ENCODE assay signal across 29 cellular contexts in the genomic region with DNA sequence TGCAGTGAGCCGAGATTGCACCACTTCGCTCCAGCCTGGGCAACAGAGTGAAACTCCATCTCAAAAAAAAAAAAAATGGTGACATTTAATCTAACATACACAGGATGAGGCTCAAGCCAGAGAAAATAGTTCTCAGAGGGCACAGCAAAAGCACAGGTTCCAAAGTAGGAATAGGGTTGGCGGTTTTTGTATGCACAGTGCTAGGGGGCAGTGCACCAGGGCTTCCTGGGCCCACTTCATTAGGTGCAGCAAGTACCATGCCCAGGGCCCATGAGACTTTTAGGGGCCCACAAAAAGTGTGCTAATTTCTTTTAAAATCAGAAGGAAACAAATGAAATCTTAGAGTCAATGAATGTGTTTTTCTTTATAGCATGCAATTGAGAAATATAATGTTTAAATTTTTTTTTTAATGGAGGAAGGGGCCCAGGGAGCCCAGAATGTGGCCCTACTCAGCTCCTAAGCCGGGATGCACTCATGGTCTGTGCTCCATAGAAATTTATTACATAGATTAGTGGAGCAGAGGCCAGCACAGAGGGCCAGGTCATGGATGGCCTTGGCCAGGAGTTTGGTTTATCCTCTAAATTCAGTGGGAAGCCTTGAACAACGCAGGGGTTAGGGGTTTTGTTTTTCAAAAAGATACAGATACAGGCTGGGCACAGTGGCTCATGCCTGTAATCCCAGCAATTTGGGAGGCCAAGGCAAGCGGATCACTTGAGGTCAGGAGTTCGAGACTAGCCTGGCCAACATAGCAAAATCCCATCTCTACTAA. TPM values are rescaled to one million over a fixed set of nuclear protein-coding genes. Genes with fewer than 3 reads are reported as not detected.
"Had no signal": no experiment of that assay in that cellular context is flagged by ENCODE, and none has a peak within 500 bp of the region (broad histone marks: within the 10 kb centered on the region; RNA-seq: fewer than 3 reads in every experiment).

No MANE protein-coding gene starts in this region.

- H3K27me3 Mint-ChIP-seq: activated naive CD4-positive, alpha-beta T cell treated with anti-CD3 and anti-CD28 coated beads, Interleukin-2, amount 50 U/mL, for 24 hours had no signal

- DNase-seq: activated CD4-positive, alpha-beta T cell treated with anti-CD3 and anti-CD28 coated beads for 1 hour; activated CD4-positive, alpha-beta T cell treated with anti-CD3 and anti-CD28 coated beads, Interleukin-2, amount 10 ng/mL, durations not matched to agents 7 days and 5 days; activated CD4-positive, alpha-beta T cell treated with anti-CD3 and anti-CD28 coated beads, Interleukin-2, amount 50 U/mL, for 48 hours; activated CD4-positive, CD25-positive, alpha-beta regulatory T cell; activated CD8-positive, alpha-beta T cell treated with anti-CD3 and anti-CD28 coated beads, Interleukin-2, amount 10 ng/mL, durations not matched to agents 7 days and 5 days; activated gamma-delta T cell; activated naive CD4-positive, alpha-beta T cell treated with Interleukin-2 at 50 U/mL for 16 hours; activated naive CD8-positive, alpha-beta T cell treated with anti-CD3 and anti-CD28 coated beads, Interleukin-2, amount 10 ng/mL, durations not matched to agents 7 days and 5 days; activated T-cell treated with anti-CD3 and anti-CD28 coated beads, Interleukin-2, amount 50 U/mL, for 24 hours; amygdala; MM.1S; MV-4-11; NCI-H1092; NCI-H1436 treated with DMSO at 0.1 percent for 48 hours; NCI-H1694 treated with DMSO at 0.1 percent for 48 hours; NCI-H2029; NCI-H345; NCI-H524 treated with DMSO at 0.1 percent for 48 hours; Right ventricle myocardium superior; SW 1271; T-helper 1 cell; T-helper 2 cell; T-helper 9 cell; WERI-Rb-1 had no signal

- H3K4me3 ChIP-seq: ascending aorta, cardiac muscle cell had no signal

- H3K36me3 Mint-ChIP-seq: activated naive CD4-positive, alpha-beta T cell treated with anti-CD3 and anti-CD28 coated beads, Interleukin-2, amount 50 U/mL, for 24 hours; activated naive CD8-positive, alpha-beta T cell treated with anti-CD3 and anti-CD28 coated beads, Interleukin-2, amount 10 ng/mL, durations not matched to agents 7 days and 5 days had no signal

- H3K4me3 Mint-ChIP-seq: activated CD8-positive, alpha-beta T cell treated with anti-CD3 and anti-CD28 coated beads, Interleukin-2, amount 10 ng/mL, durations not matched to agents 7 days and 5 days had no signal

- H3K9me3 Mint-ChIP-seq: activated CD4-positive, alpha-beta T cell treated with anti-CD3 and anti-CD28 coated beads, Interleukin-2, amount 10 ng/mL, durations not matched to agents 7 days and 5 days; activated naive CD4-positive, alpha-beta T cell treated with anti-CD3 and anti-CD28 coated beads, Interleukin-2, amount 50 U/mL, for 24 hours; activated naive CD8-positive, alpha-beta T cell treated with anti-CD3 and anti-CD28 coated beads, Interleukin-2, amount 10 ng/mL, durations not matched to agents 7 days and 5 days; activated T-cell treated with anti-CD3 and anti-CD28 coated beads, Interleukin-2, amount 50 U/mL, for 24 hours; activated T-helper 2 cell treated with anti-CD3 and anti-CD28 coated beads, Interferon-gamma antibody, Interleukin-2, Interleukin-4, amounts not matched to agents 10 μg/mL and 5 μg/mL and 100 μg/mL, durations not matched to agents 14 hours and 24 hours and 36 hours; central memory CD8-positive, alpha-beta T cell had no signal

- ATAC-seq: activated CD8-positive, alpha-beta T cell treated with anti-CD3 and anti-CD28 coated beads, Interleukin-2, amount 10 ng/mL, durations not matched to agents 7 days and 5 days had no signal

- H3K9me3 ChIP-seq: ascending aorta had no signal

- H3K27ac ChIP-seq: ascending aorta, cardiac muscle cell, WERI-Rb-1 had no signal

- H3K27ac Mint-ChIP-seq: activated CD4-positive, alpha-beta T cell treated with anti-CD3 and anti-CD28 coated beads, Interleukin-2, amount 10 ng/mL, durations not matched to agents 7 days and 5 days; activated CD8-positive, alpha-beta T cell treated with anti-CD3 and anti-CD28 coated beads, Interleukin-2, amount 10 ng/mL, durations not matched to agents 7 days and 5 days; activated naive CD4-positive, alpha-beta T cell treated with anti-CD3 and anti-CD28 coated beads, Interleukin-2, amount 50 U/mL, for 24 hours; activated naive CD8-positive, alpha-beta T cell treated with anti-CD3 and anti-CD28 coated beads, Interleukin-2, amount 10 ng/mL, durations not matched to agents 7 days and 5 days; activated T-cell treated with anti-CD3 and anti-CD28 coated beads, Interleukin-2, amount 50 U/mL, for 24 hours; activated T-helper 2 cell treated with anti-CD3 and anti-CD28 coated beads, Interferon-gamma antibody, Interleukin-2, Interleukin-4, amounts not matched to agents 10 μg/mL and 5 μg/mL and 100 μg/mL, durations not matched to agents 14 hours and 24 hours and 36 hours had no signal

- H3K36me3 ChIP-seq: ascending aorta, cardiac muscle cell, WERI-Rb-1 had no signal

RNA-seq across cellular contexts. Expression of a gene that starts 2.3 kb away (rescaled TPM):
- total RNA-seq: ascending aorta had no signal
